ENCODE assay signal across 14 cellular contexts in the genomic region with DNA sequence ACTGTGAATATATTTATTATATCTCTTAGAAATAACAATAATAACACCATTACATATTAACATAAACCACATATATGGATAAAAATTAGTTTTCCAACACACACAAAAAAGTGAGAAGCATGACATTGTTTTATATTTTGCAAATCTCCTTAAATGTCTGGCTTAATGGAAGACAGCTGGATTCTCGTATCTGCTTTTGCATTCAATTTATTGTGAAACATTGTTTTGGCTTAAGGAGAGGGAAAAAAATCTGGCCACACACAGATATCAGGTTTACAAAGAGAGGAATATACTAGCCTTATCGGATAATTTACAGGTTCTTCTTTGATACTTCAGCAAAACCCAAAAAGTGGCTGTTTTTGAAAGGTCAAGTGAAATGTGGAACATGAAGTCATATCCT.
DNase-seq lines count a peak whose midpoint lies in the region; ATAC-seq lines count a peak whose summit lies in the region.
"Had no signal": no experiment of that assay in that cellular context is flagged by ENCODE, and none has a peak within 500 bp of the region (broad histone marks: within the 10 kb centered on the region; RNA-seq: fewer than 3 reads in every experiment).

No MANE protein-coding gene starts in this region.

- no peaks in the 10 kb centered on the region for H3K27me3 ChIP-seq in BLaER1
- H3K27me3 ChIP-seq: BE2C had no signal

- H3K4me1 ChIP-seq in BLaER1 = peaks cover 72% of the 10 kb centered on the region
- H3K4me1 ChIP-seq: BE2C, HAP-1 had no signal

- ATAC-seq in HG03108 (IDR thresholded peaks at IDR 0.05; ENCODE audit: unreplicated experiment) = no peak
- ATAC-seq: HepG2 had no signal

- H3K9me3 ChIP-seq in BLaER1 = peaks cover 52% of the 10 kb centered on the region
- H3K9me3 ChIP-seq: BE2C, HAP-1 had no signal

- DNase-seq in dedifferentiated amniotic fluid mesenchymal stem cell (ENCODE audit: extremely low spot score) = peak; percentile 26
- peak; percentile 61 for DNase-seq in fibroblast of peridontal ligament (ENCODE audit: extremely low read depth)
- DNase-seq in caudate nucleus (lab: John Stamatoyannopoulos, UW) = no peak
- no peak for DNase-seq in NCI-H1694 treated with DMSO at 0.1 percent for 48 hours (lab: John Stamatoyannopoulos, UW)
- DNase-seq: BE2C; CD4-positive, alpha-beta memory T cell; DMS153; DMS79; GDM1; GM23248 had no signal

- H3K36me3 ChIP-seq in BLaER1 = peaks cover 21% of the 10 kb centered on the region
- H3K36me3 ChIP-seq: BE2C, HAP-1 had no signal

- H3K4me3 ChIP-seq in BLaER1 = no peak overlapping the region
- H3K4me3 ChIP-seq: GM23248, HAP-1 had no signal

- no peak overlapping the region for H3K9ac ChIP-seq in BLaER1
- H3K9ac ChIP-seq: GM23248 had no signal

- H3K27ac ChIP-seq in BLaER1 = peak overlapping the region; percentile 65
- no peak overlapping the region for H3K27ac ChIP-seq in caudate nucleus (ENCODE audit: low read depth, low read length)
- H3K27ac ChIP-seq: GM23248 had no signal

- H4K20me1 ChIP-seq in BLaER1 = no peaks in the 10 kb centered on the region

- H3K4me2 ChIP-seq in BLaER1 = peak overlapping the region; percentile 67

Comparison
In these comparisons a context has a peak if more than half of its experiments do, and no peak if none do; other contexts are left out.
1. DNase-seq: peak in dedifferentiated amniotic fluid mesenchymal stem cell (single experiment) and fibroblast of peridontal ligament (single experiment); none in caudate nucleus (0 of 61) and NCI-H1694 treated with DMSO at 0.1 percent for 48 hours (single experiment).